In the genomic region with DNA sequence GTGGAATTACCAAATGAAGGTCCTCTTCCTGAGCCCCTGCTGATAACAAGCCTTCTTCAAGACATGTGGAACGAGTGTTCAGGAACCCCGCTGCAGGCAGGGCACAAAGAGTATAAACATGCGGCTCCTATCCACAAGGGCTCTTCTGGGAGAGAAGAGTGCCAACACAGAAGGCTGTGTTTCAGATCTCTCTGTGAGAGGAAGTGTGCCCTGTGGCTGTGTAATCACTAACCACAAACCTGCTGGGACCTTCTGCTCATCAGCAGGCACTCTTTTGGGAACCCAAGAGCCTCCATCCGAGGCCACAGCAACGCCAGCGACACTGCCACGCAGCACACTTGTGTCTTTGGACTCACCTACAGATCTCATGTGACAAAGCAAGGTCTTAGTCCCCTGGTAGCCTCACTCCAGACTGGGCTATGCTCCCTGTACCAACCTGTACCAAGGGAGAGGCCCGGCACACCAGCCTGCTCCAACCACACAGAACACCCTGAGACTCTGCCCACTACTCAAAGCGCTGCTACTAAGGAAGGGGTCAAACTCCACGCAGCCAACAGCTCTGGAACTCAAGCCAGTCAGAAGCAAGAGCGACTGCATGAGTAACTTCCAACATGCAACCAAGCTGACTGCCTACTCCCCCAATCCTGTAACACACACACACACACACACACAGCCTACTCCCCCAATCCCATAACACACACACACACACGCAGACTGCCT, we compare ENCODE assay signal across 2 cellular contexts.
TF ChIP-seq lines count a peak whose summit lies in the region.

No MANE protein-coding gene starts in this region.

TF ChIP-seq in HEK293, 187 proteins besides CTCF, POLR2A, EP300 and RAD21:
- 0 out of 2 replicates have a peak, but pooled peaks have one; percentile 34 for TF ChIP-seq KLF1 (tag by site-specific recombination; IDR thresholded peaks at IDR 0.05)
- TF ChIP-seq KLF7 (tag by site-specific recombination; IDR thresholded peaks at IDR 0.05; ENCODE audit: borderline replicate concordance): no peak
- TF ChIP-seq ZNF585B (tag by site-specific recombination; IDR thresholded peaks at IDR 0.05): no peak
TF ChIP-seq in HEK293: peak in this region for 1.

TF ChIP-seq in H1, 55 proteins besides CTCF, POLR2A, EP300 and RAD21:
- TF ChIP-seq POLR2AphosphoS5 (IDR thresholded peaks at IDR 0.05; ENCODE audit: low read depth, low read length) (no peak), BACH1 (IDR thresholded peaks at IDR 0.05; ENCODE audit: low read length) (no peak), ATF3 (IDR thresholded peaks at IDR 0.05; ENCODE audit: insufficient read depth, low read depth, low read length) (no peak), SAP30 (IDR thresholded peaks at IDR 0.05; ENCODE audit: insufficient read depth, insufficient replicate concordance, low read length) (no peak)
